Comparison of ENCODE assay signal across 18 cellular contexts in the genomic region with DNA sequence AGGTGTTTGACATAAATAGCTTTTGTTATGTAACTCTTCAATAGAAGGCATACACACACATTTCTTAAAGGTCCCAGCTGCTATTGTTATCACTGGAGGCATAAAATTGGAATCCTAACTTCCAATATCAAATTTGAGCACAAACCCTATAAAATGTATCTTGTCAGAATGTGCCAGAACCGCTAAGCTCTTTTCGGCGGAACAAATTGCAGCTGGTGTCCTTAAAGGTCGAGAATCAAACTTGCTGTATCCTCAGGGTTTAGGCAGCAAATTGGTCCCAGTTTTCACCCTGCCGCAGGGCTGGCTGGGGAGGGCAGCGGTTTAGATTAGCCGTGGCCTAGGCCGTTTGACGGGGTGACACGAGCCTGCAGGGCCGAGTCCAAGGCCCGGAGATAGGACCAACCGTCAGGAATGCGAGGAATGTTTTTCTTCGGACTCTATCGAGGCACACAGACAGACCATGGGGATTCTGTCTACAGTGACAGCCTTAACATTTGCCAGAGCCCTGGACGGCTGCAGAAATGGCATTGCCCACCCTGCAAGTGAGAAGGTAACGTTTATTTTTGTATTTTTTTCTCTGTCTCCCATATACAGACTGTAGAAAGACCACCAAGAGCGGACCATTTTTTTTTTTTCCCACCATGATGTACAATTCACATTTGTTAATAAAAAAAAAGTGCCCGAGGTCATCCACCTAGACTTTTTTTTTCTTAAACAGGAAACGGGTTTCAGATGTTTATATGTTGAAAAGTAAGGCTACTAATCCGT.
DNase-seq lines count a peak whose midpoint lies in the region; ATAC-seq and TF ChIP-seq lines count a peak whose summit lies in the region.
"Had no signal": no experiment of that assay in that cellular context is flagged by ENCODE, and none has a peak within 500 bp of the region (broad histone marks: within the 10 kb centered on the region; RNA-seq: fewer than 3 reads in every experiment).

No MANE protein-coding gene starts in this region.

- intact Hi-C loops in left cardiac atrium (cut with DNase I) = no loop called here

- H3K4me3 ChIP-seq in cardiac muscle cell (no peak overlapping the region), mucosa of stomach (ENCODE audit: low read length) (no peak overlapping the region), urinary bladder (ENCODE audit: low read depth, low read length) (peak overlapping the region; percentile 40)
- H3K4me3 ChIP-seq: GM23248, tibial artery had no signal

- no peak for TF ChIP-seq CTCF in cardiac muscle cell (IDR thresholded peaks at IDR 0.05; ENCODE audit: low read depth, low read length)

- peak overlapping the region; percentile 61 for H3K9ac ChIP-seq in mucosa of stomach (ENCODE audit: low read length)
- H3K9ac ChIP-seq: GM23248 had no signal

- H3K27ac ChIP-seq in cardiac muscle cell (peak overlapping the region; percentile 91), urinary bladder (ENCODE audit: low read depth) (peak overlapping the region; percentile 87)
- H3K27ac ChIP-seq: C4-2B, GM23248, neutrophil, tibial artery had no signal

- 20% methylated on average over 22 of the region's 22 CpGs for WGBS in urinary bladder

- DNase-seq in cardiac muscle cell (ENCODE audit: low read depth in 1 of 2, low spot score in 1 of 2) = peak; percentile 35 to 95
- no peak for DNase-seq in left cardiac atrium
- peak; percentile 48 for DNase-seq in iPS DF 19.7 (ENCODE audit: low read depth, low spot score)
- DNase-seq in DMS153 treated with DMSO at 0.1 percent for 48 hours (lab: John Stamatoyannopoulos, UW; ENCODE audit: unreplicated experiment) = no peak
- no peak for DNase-seq in NCI-H1417 (lab: John Stamatoyannopoulos, UW)
- no peak for DNase-seq in NCI-H446 treated with DMSO at 0.1 percent for 48 hours (lab: John Stamatoyannopoulos, UW)
- DNase-seq: activated B cell treated with CpG ODN at 0.5 μM for 24 hours; GM23248; Kasumi-1; kidney; NCI-H146; OCI-M1; stimulated activated CD4-positive, alpha-beta T cell treated with anti-CD3 and anti-CD28 coated beads, Interleukin-4, amount 100 ng/mL, for 4 hours; tibial artery had no signal

- H3K9me3 ChIP-seq in cardiac muscle cell (ENCODE audit: low read depth) (no peaks in the 10 kb centered on the region), mucosa of stomach (ENCODE audit: control insufficient read depth, low read length) (no peaks in the 10 kb centered on the region)
- H3K9me3 ChIP-seq: neutrophil, tibial artery had no signal

- H3K4me1 ChIP-seq in cardiac muscle cell (ENCODE audit: low read depth) (peaks cover 56% of the 10 kb centered on the region), mucosa of stomach (ENCODE audit: control insufficient read depth, insufficient read depth, low read length) (peaks cover 7% of the 10 kb centered on the region), urinary bladder (ENCODE audit: insufficient read depth) (no peaks in the 10 kb centered on the region)
- H3K4me1 ChIP-seq: tibial artery had no signal

- H3K27me3 ChIP-seq in cardiac muscle cell (no peaks in the 10 kb centered on the region), mucosa of stomach (ENCODE audit: control insufficient read depth, insufficient read depth, low read length) (peaks cover 19% of the 10 kb centered on the region)

- ATAC-seq in left cardiac atrium = no peak

- H3K36me3 ChIP-seq in cardiac muscle cell (no peaks in the 10 kb centered on the region), mucosa of stomach (ENCODE audit: control insufficient read depth, insufficient read depth, low read length) (no peaks in the 10 kb centered on the region), urinary bladder (ENCODE audit: insufficient read depth) (no peaks in the 10 kb centered on the region)
- H3K36me3 ChIP-seq: neutrophil, tibial artery had no signal

Comparison
In these comparisons a context has a peak if more than half of its experiments do, and no peak if none do; other contexts are left out.
1. DNase-seq: peak in cardiac muscle cell (2 of 2) and iPS DF 19.7 (single experiment); none in left cardiac atrium (single experiment), DMS153 treated with DMSO at 0.1 percent for 48 hours (single experiment), NCI-H1417 (0 of 3) and NCI-H446 treated with DMSO at 0.1 percent for 48 hours (single experiment).